In the genomic region with DNA sequence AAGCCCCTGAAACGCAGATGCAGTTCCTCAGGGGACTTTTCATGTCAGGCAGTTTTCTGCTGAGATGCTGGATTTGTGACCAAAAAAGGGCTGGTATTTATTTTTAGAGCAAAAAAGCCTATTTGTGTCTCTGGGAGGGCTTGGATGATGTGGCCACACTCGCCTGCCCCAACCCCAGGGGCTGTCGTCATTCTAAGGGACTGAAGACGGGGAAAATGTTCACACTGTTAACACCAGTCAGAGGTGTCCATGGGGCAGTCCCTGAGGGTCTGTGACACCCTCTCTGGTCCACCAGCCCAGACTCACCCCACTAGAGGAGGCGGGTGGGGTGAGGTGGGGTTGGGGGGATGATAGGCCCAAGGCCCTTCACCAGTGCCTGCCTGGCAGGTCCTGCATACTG, we compare ENCODE assay signal across 13 cellular contexts. TPM values are rescaled to one million over a fixed set of nuclear protein-coding genes. Genes with fewer than 3 reads are reported as not detected.
DNase-seq lines count a peak whose midpoint lies in the region; ATAC-seq and TF ChIP-seq lines count a peak whose summit lies in the region.
"Had no signal": no experiment of that assay in that cellular context is flagged by ENCODE, and none has a peak within 500 bp of the region (broad histone marks: within the 10 kb centered on the region; RNA-seq: fewer than 3 reads in every experiment).

No MANE protein-coding gene starts in this region.

- peak; percentile 23 for DNase-seq in RPMI7951 (ENCODE audit: low read depth)
- DNase-seq in dorsolateral prefrontal cortex, result no peak
- no peak for DNase-seq in testis
- DNase-seq in left lobe of liver (ENCODE audit: low spot score), result no peak
- no peak for DNase-seq in NCI-H526 (lab: John Stamatoyannopoulos, UW)
- DNase-seq: activated CD4-positive, alpha-beta T cell treated with anti-CD3 and anti-CD28 coated beads for 36 hours; activated effector memory CD4-positive, alpha-beta T cell treated with anti-CD3 and anti-CD28 coated beads, Interleukin-2, amount 50 U/mL, for 16 hours; dermis blood vessel endothelial cell; NCI-H69 had no signal

- H3K9me3 ChIP-seq in muscle layer of duodenum (ENCODE audit: control insufficient read depth in 1 of 2, low read length in 2 of 2) (no peaks in the 10 kb centered on the region), testis (no peaks in the 10 kb centered on the region)

- WGBS in testis, 2 donors, result 62 to 69% methylated on average over 5 of the region's 5 CpGs

- H3K36me3 ChIP-seq in muscle layer of duodenum (ENCODE audit: control insufficient read depth in 1 of 2, insufficient read depth in 2 of 2, low read length in 2 of 2) (peaks cover 41 to 75% of the 10 kb centered on the region in 2 donors), testis (ENCODE audit: low read depth, missing control alignments) (peaks cover 3% of the 10 kb centered on the region)

- no peak for TF ChIP-seq CTCF in dorsolateral prefrontal cortex (IDR thresholded peaks at IDR 0.05 in 54 of 56, conservative IDR thresholded peaks at IDR 0.05 in 2 of 56; ENCODE audit: low read depth in 1 of 56, partially characterized antibody in 56 of 56)
- TF ChIP-seq CTCF in testis (IDR thresholded peaks at IDR 0.05), result no peak

- H3K4me3 ChIP-seq in dorsolateral prefrontal cortex, result no peak overlapping the region
- peak overlapping the region in 1 of 2 donors; percentile 21 for H3K4me3 ChIP-seq in muscle layer of duodenum (ENCODE audit: low read depth in 1 of 2, low read length in 2 of 2)
- H3K4me3 ChIP-seq in testis, result no peak overlapping the region

- H3K27me3 ChIP-seq in dorsolateral prefrontal cortex (no peaks in the 10 kb centered on the region), muscle layer of duodenum (ENCODE audit: low read depth, low read length) (no peaks in the 10 kb centered on the region), testis (no peaks in the 10 kb centered on the region)

- no peak for ATAC-seq in HG03432 (IDR thresholded peaks at IDR 0.05; ENCODE audit: unreplicated experiment)
- ATAC-seq in GM21737 (IDR thresholded peaks at IDR 0.05; ENCODE audit: unreplicated experiment), result no peak
- ATAC-seq in left lobe of liver, result no peak
- ATAC-seq: activated CD4-positive, alpha-beta T cell treated with anti-CD3 and anti-CD28 coated beads for 36 hours had no signal

- TF ChIP-seq POLR2A in testis (IDR thresholded peaks at IDR 0.05), result no peak

- intact Hi-C loops in dorsolateral prefrontal cortex (cut with DNase I), result no loop called here
- intact Hi-C loops in testis (cut with DNase I; ENCODE audit: low total_unique reads), result no loop called here

- H3K4me1 ChIP-seq in muscle layer of duodenum (ENCODE audit: control insufficient read depth in 1 of 2, insufficient read depth in 2 of 2, low read length in 2 of 2), result peaks cover 41 to 60% of the 10 kb centered on the region in 2 donors
- H3K4me1 ChIP-seq in testis, result peaks cover 68% of the 10 kb centered on the region

- H3K27ac ChIP-seq in dorsolateral prefrontal cortex (peak overlapping the region in 58 of 59 donors; percentile 12 to 90 (median 78)), muscle layer of duodenum (ENCODE audit: low read length) (peak overlapping the region; percentile 79), testis (peak overlapping the region; percentile 80 to 82)

RNA-seq across cellular contexts. Expression of a gene that starts 15.9 kb away (rescaled TPM):
- not detected in 2 replicates for total RNA-seq in RPMI7951 (2014; rRNA removed; shearing (Covaris generic))
- total RNA-seq in dorsolateral prefrontal cortex (1 to 10 TPM in 1 of 120 experiments, under 1 TPM in 39, not detected in 80; 0.20 to 1.3 (median 0.42) TPM), testis (1 to 10 TPM; 1.1 to 1.4 TPM), left lobe of liver (0.15 TPM)
- 3.6 TPM for polyA plus RNA-seq in testis (ENCODE audit: insufficient read depth, low read depth, low replicate concordance)
- total RNA-seq: myocyte had no signal

RNA-seq across cellular contexts. Expression of a gene that starts 47.3 kb away (rescaled TPM):
- total RNA-seq in RPMI7951 (2014; rRNA removed; shearing (Covaris generic)), result 0.60 and 0.68 TPM in 2 replicates
- 10 to 100 TPM in 119 of 120 experiments, 1 to 10 TPM in 1; 9.9 to 79.9 (median 27.6) TPM for total RNA-seq in dorsolateral prefrontal cortex
- total RNA-seq in testis, result 10 to 100 TPM; 11.4 to 16.8 TPM
- 16.1 TPM for polyA plus RNA-seq in testis (ENCODE audit: insufficient read depth, low read depth, low replicate concordance)
- total RNA-seq in left lobe of liver, result 4.6 TPM
